ENCODE assay signal across 9 cellular contexts in the genomic region with DNA sequence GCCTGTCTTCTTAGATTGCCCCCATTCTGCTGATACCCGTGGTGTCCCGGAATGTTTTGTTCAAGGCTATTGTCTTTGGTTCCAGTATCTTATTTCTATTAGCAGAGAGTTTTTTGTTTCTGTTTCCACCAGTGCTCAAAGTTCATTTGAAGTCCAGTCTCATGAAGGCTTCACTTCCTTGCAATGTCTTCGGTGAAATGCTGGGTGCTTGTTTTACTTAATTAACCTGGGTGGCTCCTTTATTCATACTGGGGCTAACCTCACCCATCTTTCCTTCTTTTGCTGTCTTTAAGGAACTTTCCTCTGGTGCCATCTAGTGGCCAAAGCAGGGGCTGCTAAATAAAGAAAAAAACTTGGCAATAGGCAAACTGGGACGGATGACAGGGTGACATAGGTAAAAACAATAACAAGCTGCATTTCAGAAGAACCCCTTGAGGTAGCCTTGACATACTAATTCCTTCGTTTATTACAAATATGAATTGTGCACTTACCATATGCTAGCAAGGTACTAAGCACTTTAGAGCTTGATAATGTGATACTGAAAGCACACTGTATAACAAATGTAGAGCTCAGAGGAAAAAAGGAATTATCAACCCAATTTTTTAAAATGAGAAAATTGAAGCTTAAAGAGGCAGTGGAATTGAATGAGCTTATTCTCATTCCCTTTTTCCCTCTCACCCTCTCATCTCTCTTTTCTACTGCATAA. TPM values are rescaled to one million over a fixed set of nuclear protein-coding genes. Genes with fewer than 3 reads are reported as not detected.
DNase-seq lines count a peak whose midpoint lies in the region; ATAC-seq and TF ChIP-seq lines count a peak whose summit lies in the region.
"Had no signal": no experiment of that assay in that cellular context is flagged by ENCODE, and none has a peak within 500 bp of the region (broad histone marks: within the 10 kb centered on the region; RNA-seq: fewer than 3 reads in every experiment).

No MANE protein-coding gene starts in this region.

- POLR2A ChIA-PET in Caco-2 (lab: Charles Lee) (no interaction called here), Panc1 (lab: Charles Lee) (no interaction called here)

- no peak overlapping the region for H3K27ac ChIP-seq in Panc1 (ENCODE audit: low read length)
- H3K27ac ChIP-seq in neutrophil = no peak overlapping the region
- H3K27ac ChIP-seq in substantia nigra (ENCODE audit: low read depth, low read length, poor library complexity, severe bottlenecking) = no peak overlapping the region

- H3K9me3 Mint-ChIP-seq in Caco-2 (ENCODE audit: unreplicated experiment) = peaks cover 9% of the 10 kb centered on the region
- H3K9me3 Mint-ChIP-seq in activated T-cell treated with anti-CD3 and anti-CD28 coated beads, Interleukin-2, amount 50 U/mL, for 24 hours = no peaks in the 10 kb centered on the region

- peaks cover 8% of the 10 kb centered on the region for H3K4me1 Mint-ChIP-seq in Caco-2 (ENCODE audit: low read depth, unreplicated experiment)
- no peaks in the 10 kb centered on the region for H3K4me1 Mint-ChIP-seq in activated T-cell treated with anti-CD3 and anti-CD28 coated beads, Interleukin-2, amount 50 U/mL, for 24 hours (ENCODE audit: low read depth)

- H3K36me3 Mint-ChIP-seq in Caco-2 (ENCODE audit: insufficient read depth, unreplicated experiment) = no peaks in the 10 kb centered on the region
- no peaks in the 10 kb centered on the region for H3K36me3 Mint-ChIP-seq in activated T-cell treated with anti-CD3 and anti-CD28 coated beads, Interleukin-2, amount 50 U/mL, for 24 hours (ENCODE audit: low read depth)

- BruUV-seq in Caco-2 (replicated peaks; lab: Mats Ljungman, UMichigan) = no TSS peak
- no TSS peak for BruUV-seq in Panc1 (replicated peaks; lab: Mats Ljungman, UMichigan)

- peak; percentile 89 to 96 for TF ChIP-seq CTCF in Caco-2 (IDR thresholded peaks at IDR 0.05; ENCODE audit: insufficient read depth in 1 of 2, low read depth in 1 of 2, low read length in 1 of 2, severe bottlenecking in 1 of 2, unreplicated experiment in 1 of 2)
- TF ChIP-seq CTCF in Panc1 (IDR thresholded peaks at IDR 0.05) = peak; percentile 91
- TF ChIP-seq CTCF in fibroblast of mammary gland (conservative IDR thresholded peaks at IDR 0.05; ENCODE audit: control insufficient read depth, insufficient read depth, low read depth, low read length) = peak; percentile 91
- peak; percentile 74 for TF ChIP-seq CTCF in neutrophil (IDR thresholded peaks at IDR 0.05)

- in situ Hi-C loops in KBM-7 (cut with MboI; ENCODE audit: low pct_unique_long_range_greater_than_20kb, low sequenced_read_pairs) (no loop called here), Panc1 (cut with HindIII; ENCODE audit: low pct_unique_long_range_greater_than_20kb, low sequenced_read_pairs) (no loop called here)

- DNase-seq in Caco-2 (peak; percentile 72 to 84), KBM-7 (peak; percentile 89), Panc1 (ENCODE audit: low read depth, low spot score) (peak; percentile 58), fibroblast of mammary gland (ENCODE audit: low read depth) (peak; percentile 70), substantia nigra (lab: John Stamatoyannopoulos, UW) (peak in 42 of 49 donors; percentile 1 to 65 (median 33))
- peak; percentile 57 for DNase-seq in activated T-cell treated with anti-CD3 and anti-CD28 coated beads, Interleukin-2, amount 50 U/mL, for 24 hours

- H3K4me1 ChIP-seq in Caco-2 = peaks cover 6% of the 10 kb centered on the region; the same call in 1 of the 2 replicates
- H3K4me1 ChIP-seq in Panc1 (ENCODE audit: control insufficient read depth, insufficient read depth, low read length) = no peaks in the 10 kb centered on the region
- H3K4me1 ChIP-seq in neutrophil (ENCODE audit: control insufficient read depth in 1 of 2, insufficient read depth in 1 of 2, low read depth in 1 of 2, low read length in 1 of 2) = peaks cover 0 to 2% of the 10 kb centered on the region in 2 experiments

- H3K27me3 ChIP-seq in Caco-2 (replicated peaks; ENCODE audit: control insufficient read depth, insufficient read depth, low read length) (no peaks in the 10 kb centered on the region), Panc1 (ENCODE audit: control insufficient read depth, insufficient read depth, low read length) (peaks cover 17% of the 10 kb centered on the region), neutrophil (no peaks in the 10 kb centered on the region)

- no peak overlapping the region for H3K27ac Mint-ChIP-seq in Caco-2 (ENCODE audit: unreplicated experiment)
- H3K27ac Mint-ChIP-seq in activated T-cell treated with anti-CD3 and anti-CD28 coated beads, Interleukin-2, amount 50 U/mL, for 24 hours = no peak overlapping the region

- no peaks in the 10 kb centered on the region for H3K36me3 ChIP-seq in Caco-2 (ENCODE audit: control insufficient read depth, insufficient read depth, low read length)
- H3K36me3 ChIP-seq in Panc1 (ENCODE audit: control insufficient read depth, insufficient read depth, low read length) = no peaks in the 10 kb centered on the region
- no peaks in the 10 kb centered on the region for H3K36me3 ChIP-seq in neutrophil

- peak; percentile 67 for ATAC-seq in GM21423 (IDR thresholded peaks at IDR 0.05; ENCODE audit: unreplicated experiment)
- peak; percentile 87 for ATAC-seq in Panc1

- no peak overlapping the region for H3K4me3 Mint-ChIP-seq in Caco-2 (ENCODE audit: unreplicated experiment)
- H3K4me3 Mint-ChIP-seq in activated T-cell treated with anti-CD3 and anti-CD28 coated beads, Interleukin-2, amount 50 U/mL, for 24 hours = no peak overlapping the region

- H3K4me3 ChIP-seq in Caco-2 (ENCODE audit: low read depth, low read length) (no peak overlapping the region), Panc1 (ENCODE audit: low read depth in 2 of 2, low read length in 2 of 2) (no peak overlapping the region), fibroblast of mammary gland (ENCODE audit: control insufficient read depth, low read depth, low read length) (no peak overlapping the region), neutrophil (ENCODE audit: low read depth in 1 of 2, low read length in 1 of 2) (no peak overlapping the region)

- H3K27me3 Mint-ChIP-seq in Caco-2 (ENCODE audit: insufficient read depth, unreplicated experiment) = no peaks in the 10 kb centered on the region
- H3K27me3 Mint-ChIP-seq in activated T-cell treated with anti-CD3 and anti-CD28 coated beads, Interleukin-2, amount 50 U/mL, for 24 hours = peaks cover 11% of the 10 kb centered on the region

- CTCF ChIA-PET in Caco-2 (lab: Charles Lee) = interaction anchor here (0.8 to 1.2 kb wide), 11 partner anchors 10 to 166 kb away, joined by 3 to 9 read pairs (median 4); no protein-coding TSS in a partner anchor
- CTCF ChIA-PET in Panc1 (lab: Charles Lee) = interaction anchor here (0.5 to 0.7 kb wide), 4 partner anchors 73 to 627 kb away, joined by 3 to 6 read pairs (median 4); no protein-coding TSS in a partner anchor

- H3K9me3 ChIP-seq in Caco-2 = no peaks in the 10 kb centered on the region
- H3K9me3 ChIP-seq in Panc1 (ENCODE audit: control insufficient read depth, insufficient read depth, low read depth, low read length) = no peaks in the 10 kb centered on the region
- no peaks in the 10 kb centered on the region for H3K9me3 ChIP-seq in neutrophil

- intact Hi-C loops in Caco-2 (cut with micrococcal nuclease; ENCODE audit: unreplicated experiment) (loop anchor here (1.0 to 10.0 kb wide), 7 partner anchors 81 to 521 kb away; a partner anchor contains a TSS), Panc1 (cut with micrococcal nuclease; ENCODE audit: unreplicated experiment) (loop anchor here (5.0 kb wide), 3 partner anchors 92 to 517 kb away; a partner anchor contains a TSS)

RNA-seq across cellular contexts. Expression of a gene that starts 2.8 kb away (rescaled TPM):
- not detected in 2 replicates for total RNA-seq in Caco-2 (2022)
- total RNA-seq in Panc1 (2021; ENCODE audit: unreplicated experiment) = not detected
- not detected for polyA plus RNA-seq in Panc1 (2012; ENCODE audit: insufficient read length)
- total RNA-seq: activated CD8-positive, alpha-beta memory T cell treated with anti-CD3 and anti-CD28 coated beads for 36 hours had no signal

Comparison
In these comparisons a context has a peak if more than half of its experiments do, and no peak if none do; other contexts are left out.
1. DNase-seq: peak in every context shown above with its lines; median percentile 89 in KBM-7; 78 in Caco-2; 70 in fibroblast of mammary gland; 58 in Panc1; 57 in activated T-cell treated with anti-CD3 and anti-CD28 coated beads, Interleukin-2, amount 50 U/mL, for 24 hours; 33 in substantia nigra.